In genomic region chr9:126347911-126348760, GRCh38 we compare ENCODE assay signal across 10 cellular contexts. TPM values are rescaled to one million over a fixed set of nuclear protein-coding genes. Genes with fewer than 3 reads are reported as not detected.
DNase-seq lines count a peak whose midpoint lies in the region; ATAC-seq and TF ChIP-seq lines count a peak whose summit lies in the region.
"Had no signal": no experiment of that assay in that cellular context is flagged by ENCODE, and none has a peak within 500 bp of the region (broad histone marks: within the 10 kb centered on the region; RNA-seq: fewer than 3 reads in every experiment).

No MANE protein-coding gene starts in this region.

- no peak overlapping the region for H3K27ac ChIP-seq in OCI-LY3 (ENCODE audit: low read length)
- peak overlapping the region; percentile 50 for H3K27ac ChIP-seq in left ventricle myocardium inferior (replicated peaks)
- peak overlapping the region; percentile 26 to 50 (median 48) for H3K27ac ChIP-seq in sigmoid colon

- H3K9me3 ChIP-seq in OCI-LY3 (ENCODE audit: insufficient read depth, low read length) (0 out of 2 replicates have a peak, but pooled peaks cover 7% of the 10 kb centered on the region), left ventricle myocardium inferior (replicated peaks) (peaks cover 21% of the 10 kb centered on the region), sigmoid colon (peaks cover 0 to 4% (median 0%) of the 10 kb centered on the region in 4 donors)

- intact Hi-C loops in left ventricle myocardium inferior (cut with micrococcal nuclease) (no loop called here), sigmoid colon (cut with DNase I) (no loop called here)

- H2AFZ ChIP-seq in OCI-LY3 (ENCODE audit: low read depth, low read length) = no peak overlapping the region

- no peak overlapping the region for H3K9ac ChIP-seq in OCI-LY3 (ENCODE audit: low read length)

- no peaks in the 10 kb centered on the region for H3K79me2 ChIP-seq in OCI-LY3 (ENCODE audit: low read length)

- WGBS in sigmoid colon, 2 donors = 17 to 42% methylated on average over 14 of the region's 14 CpGs

- H3K36me3 ChIP-seq in OCI-LY3 (replicated peaks; ENCODE audit: low read depth, low read length) (peaks cover 12% of the 10 kb centered on the region), left ventricle myocardium inferior (peaks cover 34% of the 10 kb centered on the region), sigmoid colon (peaks cover 0 to 14% (median 0%) of the 10 kb centered on the region in 4 donors)

- peaks cover 30% of the 10 kb centered on the region for H3K4me1 ChIP-seq in OCI-LY3 (ENCODE audit: low read length)
- peaks cover 16% of the 10 kb centered on the region for H3K4me1 ChIP-seq in left ventricle myocardium inferior
- peaks cover 0 to 4% (median 0%) of the 10 kb centered on the region in 4 donors for H3K4me1 ChIP-seq in sigmoid colon

- H3K4me3 ChIP-seq in OCI-LY3 (ENCODE audit: low read length) (peak overlapping the region; percentile 42), left ventricle myocardium inferior (no peak overlapping the region), sigmoid colon (no peak overlapping the region)

- ATAC-seq in HG03280 (IDR thresholded peaks at IDR 0.05; ENCODE audit: unreplicated experiment) = no peak
- no peak for ATAC-seq in HG03378 (IDR thresholded peaks at IDR 0.05; ENCODE audit: unreplicated experiment)

- peak overlapping the region; percentile 67 for H3K4me2 ChIP-seq in OCI-LY3 (ENCODE audit: low read length)

- H3K27me3 ChIP-seq in OCI-LY3 (ENCODE audit: low read depth, low read length) = peaks cover 29% of the 10 kb centered on the region
- no peaks in the 10 kb centered on the region for H3K27me3 ChIP-seq in left ventricle myocardium inferior (ENCODE audit: low read depth)
- no peaks in the 10 kb centered on the region for H3K27me3 ChIP-seq in sigmoid colon

- TF ChIP-seq EP300 in sigmoid colon (IDR thresholded peaks at IDR 0.05) = no peak

- no peak for TF ChIP-seq POLR2A in sigmoid colon (IDR thresholded peaks at IDR 0.05)

- H4K20me1 ChIP-seq in OCI-LY3 (ENCODE audit: insufficient read depth, low read length) = no peaks in the 10 kb centered on the region

- DNase-seq in ELF-1 (ENCODE audit: low read depth, low spot score) = peak; percentile 81
- DNase-seq in left ventricle myocardium inferior = no peak
- no peak for DNase-seq in sigmoid colon
- no peak for DNase-seq in NK-92 (lab: John Stamatoyannopoulos, UW; ENCODE audit: unreplicated experiment)
- no peak for DNase-seq in activated CD4-positive, alpha-beta T cell treated with anti-CD3 and anti-CD28 coated beads, Interleukin-2, amount 50 U/mL, for 1 hour
- DNase-seq: foreskin fibroblast, NCI-H146 had no signal

- no peak for TF ChIP-seq CTCF in OCI-LY3 (IDR thresholded peaks at IDR 0.05; ENCODE audit: low read depth, low read length)
- TF ChIP-seq CTCF in left ventricle myocardium inferior (IDR thresholded peaks at IDR 0.05; ENCODE audit: borderline replicate concordance) = no peak
- TF ChIP-seq CTCF in sigmoid colon (IDR thresholded peaks at IDR 0.05) = no peak

RNA-seq across cellular contexts. Expression of gene MVB12B, which starts 21.5 kb away (rescaled TPM):
- total RNA-seq in left ventricle myocardium inferior (11.2 TPM), sigmoid colon (10 to 100 TPM; 12.2 to 14.4 (median 13.3) TPM)
- polyA plus RNA-seq in sigmoid colon = 1 to 10 TPM; 5.1 to 8.9 (median 6.0) TPM
